In genomic region chr19:43480574-43480973, GRCh38 we compare ENCODE assay signal across 26 cellular contexts. TPM values are rescaled to one million over a fixed set of nuclear protein-coding genes. Genes with fewer than 3 reads are reported as not detected.
"Had no signal": no experiment of that assay in that cellular context is flagged by ENCODE, and none has a peak within 500 bp of the region (broad histone marks: within the 10 kb centered on the region; RNA-seq: fewer than 3 reads in every experiment).

No MANE protein-coding gene starts in this region.

- H3K27me3 Mint-ChIP-seq: T-cell had no signal

- ATAC-seq: Panc1, PC-3, T-cell had no signal

- H3K9me3 Mint-ChIP-seq: T-cell had no signal

- H3K27ac ChIP-seq: RWPE1 had no signal

- H3K27ac Mint-ChIP-seq: T-cell had no signal

- H3K4me3 Mint-ChIP-seq: T-cell had no signal

- DNase-seq: Karpas-422, KG1, MM.1S, NCI-H1092 treated with DMSO at 0.1 percent for 48 hours, NCI-H1436, NCI-H187, NCI-H2029, NCI-H2081 treated with DMSO at 0.1 percent for 48 hours, NCI-H2171, NCI-H226, NCI-H446, NCI-H510A, NCI-H524 treated with DMSO at 0.1 percent for 48 hours, NCI-H69, NCI-H774, PC-3, SHP77, SK-N-SH, SW 1271, T-cell had no signal

- H3K9me3 ChIP-seq: SK-N-SH had no signal

- H3K4me2 ChIP-seq: SK-N-SH had no signal

- H3K9ac ChIP-seq: SK-N-SH had no signal

RNA-seq across cellular contexts. Expression of gene LYPD3, which starts 15.2 kb away (rescaled TPM):
- total RNA-seq: HT1080, OCI-LY7 had no signal

RNA-seq across cellular contexts. Expression of gene ZNF575, which starts 52.4 kb away (rescaled TPM):
- total RNA-seq: HT1080, M059J, PC-3, SK-MEL-5 had no signal
